8 cellular contexts compared by ENCODE assay signal in genomic region chr3:117455782-117456181, GRCh38.
"Had no signal": no experiment of that assay in that cellular context is flagged by ENCODE, and none has a peak within 500 bp of the region (broad histone marks: within the 10 kb centered on the region; RNA-seq: fewer than 3 reads in every experiment).

No MANE protein-coding gene starts in this region.

- H3K4me1 Mint-ChIP-seq: IgD-negative memory B cell had no signal

- H3K4me3 Mint-ChIP-seq: IgD-negative memory B cell had no signal

- ATAC-seq: HepG2, K562 had no signal

- FAIRE-seq: HepG2, HTR-8/SVneo, K562 had no signal

- H3K27me3 Mint-ChIP-seq: IgD-negative memory B cell had no signal

- H3K27ac ChIP-seq: HL-60 had no signal

- DNase-seq: IMR-90, KBM-7, KG1 had no signal

- H3K4me3 ChIP-seq: K562 had no signal

- H3K36me3 Mint-ChIP-seq: IgD-negative memory B cell had no signal
